ENCODE assay signal across 15 cellular contexts in the genomic region with DNA sequence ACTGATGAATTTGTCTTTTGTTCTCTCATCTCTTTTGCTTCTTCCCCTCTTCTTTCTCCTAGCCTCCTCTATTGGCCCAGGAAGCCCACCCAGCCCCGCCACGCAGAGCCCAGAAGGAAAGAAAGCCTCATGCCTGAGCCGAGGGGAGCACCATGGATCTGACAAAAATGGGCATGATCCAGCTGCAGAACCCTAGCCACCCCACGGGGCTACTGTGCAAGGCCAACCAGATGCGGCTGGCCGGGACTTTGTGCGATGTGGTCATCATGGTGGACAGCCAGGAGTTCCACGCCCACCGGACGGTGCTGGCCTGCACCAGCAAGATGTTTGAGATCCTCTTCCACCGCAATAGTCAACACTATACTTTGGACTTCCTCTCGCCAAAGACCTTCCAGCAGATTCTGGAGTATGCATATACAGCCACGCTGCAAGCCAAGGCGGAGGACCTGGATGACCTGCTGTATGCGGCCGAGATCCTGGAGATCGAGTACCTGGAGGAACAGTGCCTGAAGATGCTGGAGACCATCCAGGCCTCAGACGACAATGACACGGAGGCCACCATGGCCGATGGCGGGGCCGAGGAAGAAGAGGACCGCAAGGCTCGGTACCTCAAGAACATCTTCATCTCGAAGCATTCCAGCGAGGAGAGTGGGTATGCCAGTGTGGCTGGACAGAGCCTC. TPM values are rescaled to one million over a fixed set of nuclear protein-coding genes. Genes with fewer than 3 reads are reported as not detected.
DNase-seq lines count a peak whose midpoint lies in the region; TF ChIP-seq lines count a peak whose summit lies in the region.
"Had no signal": no experiment of that assay in that cellular context is flagged by ENCODE, and none has a peak within 500 bp of the region (broad histone marks: within the 10 kb centered on the region; RNA-seq: fewer than 3 reads in every experiment).

No MANE protein-coding gene starts in this region.

- H3K27me3 Mint-ChIP-seq in activated T-cell treated with anti-CD3 and anti-CD28 coated beads, Interleukin-2, amount 50 U/mL, for 24 hours: peaks cover 32% of the 10 kb centered on the region
- H3K27me3 Mint-ChIP-seq in type B pancreatic cell: peaks cover 72% of the 10 kb centered on the region

- H3K23ac ChIP-seq in neuronal stem cell (ENCODE audit: low read depth, low read length, poor library complexity) (peak overlapping the region; percentile 61), mesendoderm (ENCODE audit: low read length) (no peak overlapping the region)

- H3K27ac Mint-ChIP-seq in activated T-cell treated with anti-CD3 and anti-CD28 coated beads, Interleukin-2, amount 50 U/mL, for 24 hours: no peak overlapping the region
- no peak overlapping the region for H3K27ac Mint-ChIP-seq in type B pancreatic cell
- H3K27ac Mint-ChIP-seq: activated CD8-positive, alpha-beta memory T cell treated with anti-CD3 and anti-CD28 coated beads, Interleukin-2, amount 10 ng/mL, durations not matched to agents 7 days and 5 days; activated naive CD8-positive, alpha-beta T cell treated with anti-CD3 and anti-CD28 coated beads, Interleukin-2, amount 10 ng/mL, durations not matched to agents 7 days and 5 days; CD4-positive, alpha-beta T cell had no signal

- H3K36me3 Mint-ChIP-seq in activated T-cell treated with anti-CD3 and anti-CD28 coated beads, Interleukin-2, amount 50 U/mL, for 24 hours (ENCODE audit: low read depth): peaks cover 2% of the 10 kb centered on the region
- H3K36me3 Mint-ChIP-seq in type B pancreatic cell: peaks cover 5% of the 10 kb centered on the region
- H3K36me3 Mint-ChIP-seq: activated CD8-positive, alpha-beta memory T cell treated with anti-CD3 and anti-CD28 coated beads, Interleukin-2, amount 10 ng/mL, durations not matched to agents 7 days and 5 days had no signal

- peak overlapping the region; percentile 5 for H3K18ac ChIP-seq in neuronal stem cell (ENCODE audit: low read length)
- H3K18ac ChIP-seq in mesendoderm (ENCODE audit: low read length): no peak overlapping the region

- H3K27me3 ChIP-seq in neuronal stem cell (ENCODE audit: control insufficient read depth in 3 of 3, insufficient read depth in 3 of 3, low read depth in 1 of 3, low read length in 3 of 3) (no peaks in the 10 kb centered on the region), tibial nerve (no peaks in the 10 kb centered on the region), mesendoderm (ENCODE audit: insufficient read depth, low read length, poor library complexity) (peaks cover 36% of the 10 kb centered on the region)

- no peak overlapping the region for H4K91ac ChIP-seq in neuronal stem cell (ENCODE audit: low read depth, low read length, poor library complexity)

- H4K8ac ChIP-seq in neuronal stem cell (ENCODE audit: low read depth, low read length): no peak overlapping the region
- H4K8ac ChIP-seq in mesendoderm (ENCODE audit: low read depth, low read length): no peak overlapping the region

- H3K36me3 ChIP-seq in neuronal stem cell (replicated peaks in 1 of 2; ENCODE audit: control insufficient read depth in 2 of 2, insufficient read depth in 2 of 2, low read length in 2 of 2) (peaks cover 31 to 53% of the 10 kb centered on the region in 2 donors), tibial nerve (peaks cover 6 to 69% (median 24%) of the 10 kb centered on the region in 3 donors), mesendoderm (ENCODE audit: control insufficient read depth, insufficient read depth, low read length) (no peaks in the 10 kb centered on the region)

- H2AFZ ChIP-seq in neuronal stem cell (ENCODE audit: low read length): no peak overlapping the region

- peaks cover 17% of the 10 kb centered on the region for H3K4me1 Mint-ChIP-seq in activated T-cell treated with anti-CD3 and anti-CD28 coated beads, Interleukin-2, amount 50 U/mL, for 24 hours (ENCODE audit: low read depth)
- H3K4me1 Mint-ChIP-seq in type B pancreatic cell (ENCODE audit: unreplicated experiment): peaks cover 10% of the 10 kb centered on the region

- WGBS in neuronal stem cell (ENCODE audit: extremely low coverage in 2 of 2, insufficient read length in 2 of 2, insufficient replicate concordance in 1 of 2), 2 donors: no CpG with 5 or more reads among the region's 26 CpGs
- WGBS in tibial nerve, 2 donors: 95 to 99% methylated on average over 25 to 26 of the region's 26 CpGs
- WGBS in mesendoderm (ENCODE audit: extremely low coverage, insufficient coverage, low lambda C conversion rate): no CpG with 5 or more reads among the region's 26 CpGs

- peak in 1 of 2 donors; percentile 45 for TF ChIP-seq EP300 in tibial nerve (IDR thresholded peaks at IDR 0.05)

- H3K79me2 ChIP-seq in mesendoderm (ENCODE audit: control insufficient read depth, insufficient read depth, low read length): no peaks in the 10 kb centered on the region

- H3K9ac ChIP-seq in neuronal stem cell (ENCODE audit: low read depth, low read length, poor library complexity): peak overlapping the region; percentile 73
- no peak overlapping the region for H3K9ac ChIP-seq in mesendoderm (ENCODE audit: low read length)

- H3K9me3 ChIP-seq in neuronal stem cell (replicated peaks in 1 of 2; ENCODE audit: control insufficient read depth in 2 of 2, insufficient read depth in 1 of 2, low read depth in 1 of 2, low read length in 2 of 2): peaks cover 0 to 5% of the 10 kb centered on the region in 2 donors
- H3K9me3 ChIP-seq in tibial nerve: no peaks in the 10 kb centered on the region

- no peak overlapping the region for H3K56ac ChIP-seq in mesendoderm (ENCODE audit: low read length)

- no peak overlapping the region for H3K27ac ChIP-seq in neuronal stem cell (replicated peaks; ENCODE audit: low read length)
- peak overlapping the region; percentile 54 to 99 (median 96) for H3K27ac ChIP-seq in tibial nerve
- H3K27ac ChIP-seq in mesendoderm (ENCODE audit: low read depth, low read length): no peak overlapping the region

- H2BK15ac ChIP-seq in neuronal stem cell (ENCODE audit: low read length) (no peak overlapping the region), mesendoderm (replicated peaks; ENCODE audit: low read depth) (no peak overlapping the region)

- peaks cover 9 to 27% of the 10 kb centered on the region in 2 donors for H3K4me1 ChIP-seq in neuronal stem cell (ENCODE audit: control insufficient read depth in 2 of 2, insufficient read depth in 1 of 2, low read depth in 1 of 2, low read length in 2 of 2)
- H3K4me1 ChIP-seq in tibial nerve: peaks cover 0 to 74% (median 28%) of the 10 kb centered on the region in 4 donors
- no peaks in the 10 kb centered on the region for H3K4me1 ChIP-seq in mesendoderm (ENCODE audit: control insufficient read depth, low read depth, low read length)

- no peak overlapping the region for H3K4ac ChIP-seq in neuronal stem cell (ENCODE audit: low read length)
- no peak overlapping the region for H3K4ac ChIP-seq in mesendoderm (ENCODE audit: low read depth, low read length)

- TF ChIP-seq CTCF in fibroblast of pulmonary artery (IDR thresholded peaks at IDR 0.05; ENCODE audit: low read length, missing control alignments) (no peak), tibial nerve (IDR thresholded peaks at IDR 0.05) (no peak), type B pancreatic cell (conservative IDR thresholded peaks at IDR 0.05) (no peak)

- H2BK5ac ChIP-seq in neuronal stem cell (ENCODE audit: low read length): no peak overlapping the region
- H2BK5ac ChIP-seq in mesendoderm (ENCODE audit: low read length): no peak overlapping the region

- H2AK5ac ChIP-seq in neuronal stem cell (ENCODE audit: low read depth, low read length) (peak overlapping the region; percentile 17), mesendoderm (ENCODE audit: low read length) (no peak overlapping the region)

- H4K5ac ChIP-seq in mesendoderm (ENCODE audit: low read length): no peak overlapping the region

- no peak for DNase-seq in activated T-cell treated with anti-CD3 and anti-CD28 coated beads, Interleukin-2, amount 50 U/mL, for 24 hours
- DNase-seq in activated T-cell treated with anti-CD3 and anti-CD28 coated beads for 4 hours: no peak
- DNase-seq in fibroblast of pulmonary artery (ENCODE audit: low read depth): no peak
- DNase-seq in neuronal stem cell (ENCODE audit: low spot score): no peak
- no peak for DNase-seq in tibial nerve (ENCODE audit: low spot score in 2 of 2)
- no peak for DNase-seq in CD1c-positive myeloid dendritic cell (ENCODE audit: extremely low spot score)
- no peak for DNase-seq in mesendoderm
- DNase-seq in type B pancreatic cell (ENCODE audit: extremely low spot score, unreplicated experiment): no peak
- DNase-seq: activated CD4-positive, CD25-positive, alpha-beta regulatory T cell; activated CD8-positive, alpha-beta memory T cell treated with anti-CD3 and anti-CD28 coated beads, Interleukin-2, amount 10 ng/mL, durations not matched to agents 7 days and 5 days; activated naive CD8-positive, alpha-beta T cell treated with anti-CD3 and anti-CD28 coated beads, Interleukin-2, amount 10 ng/mL, durations not matched to agents 7 days and 5 days; CD4-positive, alpha-beta T cell; KBM-7; NCI-H1092 treated with DMSO at 0.1 percent for 48 hours; stimulated activated naive CD8-positive, alpha-beta T cell treated with anti-CD3 and anti-CD28 coated beads, Interleukin-15, amount 100 ng/mL, for 72 hours had no signal

- H3K9me3 Mint-ChIP-seq in activated T-cell treated with anti-CD3 and anti-CD28 coated beads, Interleukin-2, amount 50 U/mL, for 24 hours: no peaks in the 10 kb centered on the region
- H3K9me3 Mint-ChIP-seq in type B pancreatic cell: no peaks in the 10 kb centered on the region
- H3K9me3 Mint-ChIP-seq: activated naive CD8-positive, alpha-beta T cell treated with anti-CD3 and anti-CD28 coated beads, Interleukin-2, amount 10 ng/mL, durations not matched to agents 7 days and 5 days; CD4-positive, alpha-beta T cell; stimulated activated naive CD8-positive, alpha-beta T cell treated with anti-CD3 and anti-CD28 coated beads, Interleukin-15, amount 100 ng/mL, for 72 hours had no signal

- no peak overlapping the region for H2BK120ac ChIP-seq in neuronal stem cell (ENCODE audit: low read depth, low read length)
- H2BK120ac ChIP-seq in mesendoderm (ENCODE audit: low read depth, low read length): no peak overlapping the region

- TF ChIP-seq POLR2A in tibial nerve (IDR thresholded peaks at IDR 0.05): no peak

- H3K79me1 ChIP-seq in neuronal stem cell (ENCODE audit: low read depth, low read length): peaks cover 16% of the 10 kb centered on the region
- H3K79me1 ChIP-seq in mesendoderm (ENCODE audit: low read length): no peaks in the 10 kb centered on the region

- H3K4me3 Mint-ChIP-seq in activated T-cell treated with anti-CD3 and anti-CD28 coated beads, Interleukin-2, amount 50 U/mL, for 24 hours: peak overlapping the region; percentile 25
- H3K4me3 Mint-ChIP-seq in type B pancreatic cell: no peak overlapping the region
- H3K4me3 Mint-ChIP-seq: activated CD8-positive, alpha-beta memory T cell treated with anti-CD3 and anti-CD28 coated beads, Interleukin-2, amount 10 ng/mL, durations not matched to agents 7 days and 5 days; activated naive CD8-positive, alpha-beta T cell treated with anti-CD3 and anti-CD28 coated beads, Interleukin-2, amount 10 ng/mL, durations not matched to agents 7 days and 5 days; stimulated activated naive CD8-positive, alpha-beta T cell treated with anti-CD3 and anti-CD28 coated beads, Interleukin-15, amount 100 ng/mL, for 72 hours had no signal

- H2BK12ac ChIP-seq in neuronal stem cell (ENCODE audit: low read length): no peak overlapping the region

- no peak overlapping the region for H3K14ac ChIP-seq in neuronal stem cell (ENCODE audit: low read length)

- H3K4me2 ChIP-seq in neuronal stem cell (ENCODE audit: insufficient read depth, low read length, poor library complexity, severe bottlenecking): no peak overlapping the region
- no peak overlapping the region for H3K4me2 ChIP-seq in mesendoderm (ENCODE audit: low read length)

- H3K4me3 ChIP-seq in fibroblast of pulmonary artery (replicated peaks; ENCODE audit: low read depth, low read length) (peak overlapping the region; percentile 92), neuronal stem cell (ENCODE audit: low read length in 2 of 2) (no peak overlapping the region), tibial nerve (peak overlapping the region; percentile 67 to 96 (median 76)), mesendoderm (ENCODE audit: low read length) (no peak overlapping the region)

RNA-seq across cellular contexts. Expression of gene ZBTB16, which starts 3.8 kb away (rescaled TPM):
- 18.2 TPM for polyA plus RNA-seq in neuronal stem cell (2013, experiment 1 of 2)
- polyA plus RNA-seq in neuronal stem cell (2013, experiment 2 of 2): 19.2 TPM
- total RNA-seq in tibial nerve (100 to 1,000 TPM; 405 to 756 (median 580) TPM), type B pancreatic cell (ENCODE audit: low replicate concordance) (2.6 and 11.9 TPM in 2 replicates)
- not detected for polyA plus RNA-seq in mesendoderm (2013, experiment 1 of 2)
- 0.03 TPM for polyA plus RNA-seq in mesendoderm (2013, experiment 2 of 2)

Comparison
In these comparisons a context has a peak if more than half of its experiments do, and no peak if none do; other contexts are left out.
1. H3K4me3 ChIP-seq: peak in fibroblast of pulmonary artery (single experiment) and tibial nerve (4 of 4); none in neuronal stem cell (0 of 2) and mesendoderm (single experiment).
2. H3K27ac ChIP-seq: peak in tibial nerve (4 of 4); none in neuronal stem cell (single experiment) and mesendoderm (single experiment).
3. RNA of gene ZBTB16, which starts 3.8 kb away (total RNA-seq): 405 to 756 TPM in tibial nerve; 2.6 to 11.9 TPM in type B pancreatic cell; every median in the first group is over 10 times any median in the second.